In genomic region chr3:59299561-59299960, GRCh38 we compare ENCODE assay signal across 24 cellular contexts.
"Had no signal": no experiment of that assay in that cellular context is flagged by ENCODE, and none has a peak within 500 bp of the region (broad histone marks: within the 10 kb centered on the region; RNA-seq: fewer than 3 reads in every experiment).

No MANE protein-coding gene starts in this region.

- DNase-seq: colonic mucosa; cortex of kidney; effector CD8-positive, alpha-beta T cell; effector memory CD8-positive, alpha-beta T cell; endodermal cell; erythroblast; esophagus squamous epithelium; foreskin fibroblast; foreskin melanocyte; gastrocnemius medialis; glutamatergic neuron; head of caudate nucleus; heart right ventricle; hippocampal formation; left cardiac atrium; left lung; left ventricle myocardium superior; lower lobe of right lung; mesenchymal stem cell; mucosa of descending colon; naive B cell had no signal

- H3K4me3 Mint-ChIP-seq: dendritic cell treated with granulocyte-macrophage colony-stimulating factor and Interleukin-4, amounts not matched to agents 40 ng/mL and 50 ng/mL, for 4 days; effector memory CD8-positive, alpha-beta T cell; endodermal cell; mesothelial cell of epicardium; naive B cell had no signal

- H3K27ac Mint-ChIP-seq: effector memory CD8-positive, alpha-beta T cell; endodermal cell; mesothelial cell of epicardium had no signal

- ATAC-seq: effector memory CD8-positive, alpha-beta T cell; esophagus mucosa; gastrocnemius medialis; heart right ventricle; left cardiac atrium; left lung; left ventricle myocardium superior; lower lobe of right lung; mucosa of descending colon had no signal

- H3K36me3 Mint-ChIP-seq: mesothelial cell of epicardium, naive B cell had no signal

- H3K4me1 Mint-ChIP-seq: endodermal cell had no signal

- H3K27me3 Mint-ChIP-seq: dendritic cell treated with granulocyte-macrophage colony-stimulating factor and Interleukin-4, amounts not matched to agents 40 ng/mL and 50 ng/mL, for 4 days; naive B cell had no signal
